ENCODE assay signal across 17 cellular contexts in genomic region chr1:166721145-166721544, GRCh38.
A peak's percentile ranks its signal among the peaks of the same experiment; 100 is the strongest.
DNase-seq lines count a peak whose midpoint lies in the region; ATAC-seq and TF ChIP-seq lines count a peak whose summit lies in the region.
"Had no signal": no experiment of that assay in that cellular context is flagged by ENCODE, and none has a peak within 500 bp of the region (broad histone marks: within the 10 kb centered on the region; RNA-seq: fewer than 3 reads in every experiment).

No MANE protein-coding gene starts in this region.

- CTCF ChIA-PET in HEK293T (lab: Yijun Ruan, JAX): no interaction called here

- ATAC-seq in GM19328 (IDR thresholded peaks at IDR 0.05; ENCODE audit: unreplicated experiment) (no peak), HG03175 (IDR thresholded peaks at IDR 0.05; ENCODE audit: unreplicated experiment) (no peak), GM21360 (IDR thresholded peaks at IDR 0.05; ENCODE audit: unreplicated experiment) (no peak)
- ATAC-seq: Panc1 had no signal

- TF ChIP-seq POLR2A in erythroblast (IDR thresholded peaks at IDR 0.05; ENCODE audit: low read length): no peak

- DNase-seq in ELR (ENCODE audit: low read depth) (peak; percentile 20), KBM-7 (peak; percentile 23), RKO (ENCODE audit: low spot score) (peak; percentile 7), erythroblast (lab: John Stamatoyannopoulos, UW) (peak; percentile 43 to 53), HEK293T (ENCODE audit: extremely low spot score) (no peak)
- DNase-seq: CD8-positive, alpha-beta memory T cell; H9; MG63; NCI-H1105 treated with DMSO at 0.1 percent for 48 hours; NCI-H187; NCI-H524; NK-92 treated with Interleukin-12 subunit alpha and Interleukin-12 subunit beta, amount 100 ng/mL, for 24 hours; SHP77 treated with DMSO at 0.1 percent for 48 hours had no signal

- POLR2A ChIA-PET in HEK293T (lab: Yijun Ruan, JAX): no interaction called here

- in situ Hi-C loops in KBM-7 (cut with MboI; ENCODE audit: low pct_unique_long_range_greater_than_20kb, low sequenced_read_pairs): no loop called here

TF ChIP-seq in HEK293T, 16 proteins besides CTCF, POLR2A, EP300 and RAD21:
- TF ChIP-seq FOXA1 (IDR thresholded peaks at IDR 0.05): no peak
- no peak for TF ChIP-seq HDGF (IDR thresholded peaks at IDR 0.05; ENCODE audit: borderline replicate concordance)
- no peak for TF ChIP-seq ARNT (IDR thresholded peaks at IDR 0.05)
- no peak for TF ChIP-seq SP1 (IDR thresholded peaks at IDR 0.05)
- TF ChIP-seq LEF1 (IDR thresholded peaks at IDR 0.05; ENCODE audit: borderline replicate concordance): no peak
- TF ChIP-seq ZNF384 (IDR thresholded peaks at IDR 0.05): no peak
- no peak for TF ChIP-seq SUZ12 (IDR thresholded peaks at IDR 0.05)
- TF ChIP-seq CTBP1 (IDR thresholded peaks at IDR 0.05; ENCODE audit: borderline replicate concordance): no peak
- no peak for TF ChIP-seq PKNOX1 (IDR thresholded peaks at IDR 0.05)
- no peak for TF ChIP-seq FOXM1 (IDR thresholded peaks at IDR 0.05; ENCODE audit: borderline replicate concordance)
- no peak for TF ChIP-seq ELF4 (IDR thresholded peaks at IDR 0.05)
- TF ChIP-seq FOXK2 (IDR thresholded peaks at IDR 0.05): no peak
- no peak for TF ChIP-seq BHLHE40 (IDR thresholded peaks at IDR 0.05; ENCODE audit: borderline replicate concordance)
- no peak for TF ChIP-seq NFRKB (IDR thresholded peaks at IDR 0.05)
